1 cellular context compared by ENCODE assay signal in the genomic region with DNA sequence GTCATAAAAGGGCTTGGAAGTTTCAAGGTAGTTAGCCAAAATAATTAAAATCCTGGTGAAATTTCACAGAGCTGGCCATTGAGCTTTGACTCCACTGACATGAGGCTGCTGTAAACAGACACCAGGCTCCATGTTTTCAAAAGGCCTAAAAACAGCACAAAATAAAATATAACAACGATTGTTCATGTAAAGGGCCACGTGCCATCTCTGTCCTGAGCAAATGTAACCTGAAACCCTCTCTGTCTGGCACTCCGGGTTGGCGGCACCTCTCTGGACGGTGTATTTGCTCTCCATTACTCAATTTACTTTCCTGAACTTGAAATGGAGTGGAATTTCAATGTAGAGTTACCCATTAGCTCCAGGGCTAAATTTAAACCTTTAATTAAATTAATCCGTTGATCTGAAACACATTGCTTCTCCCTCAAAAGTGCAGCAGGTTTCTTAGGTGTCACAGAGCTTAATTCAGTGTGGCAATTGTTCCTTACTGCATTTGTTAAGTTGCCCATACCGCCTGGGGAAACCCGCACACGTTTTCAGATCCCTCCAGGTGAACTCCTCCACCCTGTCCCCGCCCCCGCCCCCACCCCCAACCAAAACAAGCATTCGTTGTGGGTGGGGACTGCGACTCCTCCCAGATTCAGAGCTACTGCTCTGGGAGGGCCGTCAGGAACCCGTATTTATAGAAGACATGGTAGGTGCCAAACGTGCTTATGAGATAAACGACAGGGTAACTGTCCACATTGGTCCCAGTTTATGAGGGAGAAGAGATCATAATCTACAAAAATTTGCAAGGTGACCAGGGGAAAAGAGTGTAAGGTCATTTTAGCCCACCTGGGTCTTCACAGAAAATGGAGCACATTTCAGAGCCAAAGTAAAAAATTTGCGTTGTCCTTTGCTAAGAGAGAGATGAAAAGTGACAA.
TF ChIP-seq lines count a peak whose summit lies in the region.

No MANE protein-coding gene starts in this region.

TF ChIP-seq in H1, 55 proteins besides CTCF, POLR2A, EP300 and RAD21 (continued from another document):
- TF ChIP-seq RXRA (IDR thresholded peaks at IDR 0.05; ENCODE audit: insufficient read depth, low read depth, low read length), result no peak
- TF ChIP-seq, protein P1, sequence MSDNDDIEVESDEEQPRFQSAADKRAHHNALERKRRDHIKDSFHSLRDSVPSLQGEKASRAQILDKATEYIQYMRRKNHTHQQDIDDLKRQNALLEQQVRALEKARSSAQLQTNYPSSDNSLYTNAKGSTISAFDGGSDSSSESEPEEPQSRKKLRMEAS (IDR thresholded peaks at IDR 0.05), result peak; percentile 85
- TF ChIP-seq RBBP5 (IDR thresholded peaks at IDR 0.05; ENCODE audit: borderline replicate concordance, low read depth, low read length), result no peak
- TF ChIP-seq JUN (IDR thresholded peaks at IDR 0.05; ENCODE audit: low read depth, low read length), result no peak
- TF ChIP-seq POLR2AphosphoS5 (IDR thresholded peaks at IDR 0.05; ENCODE audit: low read depth, low read length), result no peak; the same call in 1 of the 2 replicates
- TF ChIP-seq, protein P2, sequence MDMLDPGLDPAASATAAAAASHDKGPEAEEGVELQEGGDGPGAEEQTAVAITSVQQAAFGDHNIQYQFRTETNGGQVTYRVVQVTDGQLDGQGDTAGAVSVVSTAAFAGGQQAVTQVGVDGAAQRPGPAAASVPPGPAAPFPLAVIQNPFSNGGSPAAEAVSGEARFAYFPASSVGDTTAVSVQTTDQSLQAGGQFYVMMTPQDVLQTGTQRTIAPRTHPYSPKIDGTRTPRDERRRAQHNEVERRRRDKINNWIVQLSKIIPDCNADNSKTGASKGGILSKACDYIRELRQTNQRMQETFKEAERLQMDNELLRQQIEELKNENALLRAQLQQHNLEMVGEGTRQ (IDR thresholded peaks at IDR 0.05; ENCODE audit: low read length), result no peak
- TF ChIP-seq KDM1A (IDR thresholded peaks at IDR 0.05; ENCODE audit: borderline replicate concordance, low read length), result no peak
- TF ChIP-seq RNF2 (IDR thresholded peaks at IDR 0.05; ENCODE audit: borderline replicate concordance, low read depth, low read length, missing control alignments, poor library complexity, severe bottlenecking), result no peak
- TF ChIP-seq SP1 (IDR thresholded peaks at IDR 0.05; ENCODE audit: low read depth, low read length), result 0 out of 2 replicates have a peak, but pooled peaks have one; percentile 16
- TF ChIP-seq NANOG (IDR thresholded peaks at IDR 0.05; ENCODE audit: insufficient read depth, low read depth, low read length, poor library complexity, severe bottlenecking), result no peak
- no peak for TF ChIP-seq HDAC6 (IDR thresholded peaks at IDR 0.05; ENCODE audit: low read depth, low read length)
- TF ChIP-seq, protein P3, sequence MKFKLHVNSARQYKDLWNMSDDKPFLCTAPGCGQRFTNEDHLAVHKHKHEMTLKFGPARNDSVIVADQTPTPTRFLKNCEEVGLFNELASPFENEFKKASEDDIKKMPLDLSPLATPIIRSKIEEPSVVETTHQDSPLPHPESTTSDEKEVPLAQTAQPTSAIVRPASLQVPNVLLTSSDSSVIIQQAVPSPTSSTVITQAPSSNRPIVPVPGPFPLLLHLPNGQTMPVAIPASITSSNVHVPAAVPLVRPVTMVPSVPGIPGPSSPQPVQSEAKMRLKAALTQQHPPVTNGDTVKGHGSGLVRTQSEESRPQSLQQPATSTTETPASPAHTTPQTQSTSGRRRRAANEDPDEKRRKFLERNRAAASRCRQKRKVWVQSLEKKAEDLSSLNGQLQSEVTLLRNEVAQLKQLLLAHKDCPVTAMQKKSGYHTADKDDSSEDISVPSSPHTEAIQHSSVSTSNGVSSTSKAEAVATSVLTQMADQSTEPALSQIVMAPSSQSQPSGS (IDR thresholded peaks at IDR 0.05; ENCODE audit: low read length), result no peak
- TF ChIP-seq KDM4A (IDR thresholded peaks at IDR 0.05; ENCODE audit: low read depth, low read length, severe bottlenecking), result no peak
- TF ChIP-seq, protein P4, sequence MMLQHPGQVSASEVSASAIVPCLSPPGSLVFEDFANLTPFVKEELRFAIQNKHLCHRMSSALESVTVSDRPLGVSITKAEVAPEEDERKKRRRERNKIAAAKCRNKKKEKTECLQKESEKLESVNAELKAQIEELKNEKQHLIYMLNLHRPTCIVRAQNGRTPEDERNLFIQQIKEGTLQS (IDR thresholded peaks at IDR 0.05; ENCODE audit: insufficient read depth, low read depth, low read length), result no peak
- no peak for TF ChIP-seq GTF2F1 (IDR thresholded peaks at IDR 0.05; ENCODE audit: borderline replicate concordance, low read depth, low read length)
- no peak for TF ChIP-seq RFX5 (IDR thresholded peaks at IDR 0.05; ENCODE audit: borderline replicate concordance, low read depth, low read length)
- TF ChIP-seq CREB1 (IDR thresholded peaks at IDR 0.05), result no peak
- 0 out of 2 replicates have a peak, but pooled peaks have one; percentile 33 for TF ChIP-seq CHD1 (IDR thresholded peaks at IDR 0.05; ENCODE audit: low read depth, low read length)
- no peak for TF ChIP-seq CEBPB (IDR thresholded peaks at IDR 0.05; ENCODE audit: low read depth, low read length)
- TF ChIP-seq KDM5A (IDR thresholded peaks at IDR 0.05; ENCODE audit: low read length), result no peak
- TF ChIP-seq ZNF274 (IDR thresholded peaks at IDR 0.05; ENCODE audit: borderline replicate concordance, extremely low read depth, low read length), result no peak
- TF ChIP-seq TCF12 (IDR thresholded peaks at IDR 0.05; ENCODE audit: low read depth, low read length), result no peak
- TF ChIP-seq NRF1 (IDR thresholded peaks at IDR 0.05; ENCODE audit: low read depth, low read length), result no peak
- TF ChIP-seq TBP (IDR thresholded peaks at IDR 0.05; ENCODE audit: low read depth, low read length), result peak; percentile 81
- TF ChIP-seq SRF (IDR thresholded peaks at IDR 0.05; ENCODE audit: low read depth, low read length), result no peak
- TF ChIP-seq TAF1 (IDR thresholded peaks at IDR 0.05; ENCODE audit: low read depth, low read length), result peak; percentile 46; the same call in 1 of the 2 replicates
- TF ChIP-seq ASH2L (IDR thresholded peaks at IDR 0.05; ENCODE audit: low read length), result peak; percentile 74
- TF ChIP-seq FOSL1 (IDR thresholded peaks at IDR 0.05; ENCODE audit: insufficient read depth, low read depth, low read length), result no peak
- TF ChIP-seq SUZ12 (IDR thresholded peaks at IDR 0.05; ENCODE audit: low read length), result no peak
- no peak for TF ChIP-seq GABPA (IDR thresholded peaks at IDR 0.05; ENCODE audit: borderline replicate concordance, insufficient read depth, low read length)
- TF ChIP-seq MAFK (IDR thresholded peaks at IDR 0.05; ENCODE audit: low read depth, low read length), result no peak
- no peak for TF ChIP-seq SIRT6 (IDR thresholded peaks at IDR 0.05; ENCODE audit: low read length)
- no peak for TF ChIP-seq BRCA1 (IDR thresholded peaks at IDR 0.05; ENCODE audit: low read depth, low read length)
- no peak for TF ChIP-seq SIX5 (IDR thresholded peaks at IDR 0.05; ENCODE audit: low read depth, low read length)
- TF ChIP-seq CBX5 (IDR thresholded peaks at IDR 0.05; ENCODE audit: low read depth, low read length), result no peak
- TF ChIP-seq CTBP2 (IDR thresholded peaks at IDR 0.05; ENCODE audit: borderline replicate concordance, insufficient read depth, insufficient read length, low read length), result no peak
- TF ChIP-seq, protein P5, sequence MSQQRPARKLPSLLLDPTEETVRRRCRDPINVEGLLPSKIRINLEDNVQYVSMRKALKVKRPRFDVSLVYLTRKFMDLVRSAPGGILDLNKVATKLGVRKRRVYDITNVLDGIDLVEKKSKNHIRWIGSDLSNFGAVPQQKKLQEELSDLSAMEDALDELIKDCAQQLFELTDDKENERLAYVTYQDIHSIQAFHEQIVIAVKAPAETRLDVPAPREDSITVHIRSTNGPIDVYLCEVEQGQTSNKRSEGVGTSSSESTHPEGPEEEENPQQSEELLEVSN (IDR thresholded peaks at IDR 0.05), result peak; percentile 20; the same call in 1 of the 2 replicates
- TF ChIP-seq, protein P6, sequence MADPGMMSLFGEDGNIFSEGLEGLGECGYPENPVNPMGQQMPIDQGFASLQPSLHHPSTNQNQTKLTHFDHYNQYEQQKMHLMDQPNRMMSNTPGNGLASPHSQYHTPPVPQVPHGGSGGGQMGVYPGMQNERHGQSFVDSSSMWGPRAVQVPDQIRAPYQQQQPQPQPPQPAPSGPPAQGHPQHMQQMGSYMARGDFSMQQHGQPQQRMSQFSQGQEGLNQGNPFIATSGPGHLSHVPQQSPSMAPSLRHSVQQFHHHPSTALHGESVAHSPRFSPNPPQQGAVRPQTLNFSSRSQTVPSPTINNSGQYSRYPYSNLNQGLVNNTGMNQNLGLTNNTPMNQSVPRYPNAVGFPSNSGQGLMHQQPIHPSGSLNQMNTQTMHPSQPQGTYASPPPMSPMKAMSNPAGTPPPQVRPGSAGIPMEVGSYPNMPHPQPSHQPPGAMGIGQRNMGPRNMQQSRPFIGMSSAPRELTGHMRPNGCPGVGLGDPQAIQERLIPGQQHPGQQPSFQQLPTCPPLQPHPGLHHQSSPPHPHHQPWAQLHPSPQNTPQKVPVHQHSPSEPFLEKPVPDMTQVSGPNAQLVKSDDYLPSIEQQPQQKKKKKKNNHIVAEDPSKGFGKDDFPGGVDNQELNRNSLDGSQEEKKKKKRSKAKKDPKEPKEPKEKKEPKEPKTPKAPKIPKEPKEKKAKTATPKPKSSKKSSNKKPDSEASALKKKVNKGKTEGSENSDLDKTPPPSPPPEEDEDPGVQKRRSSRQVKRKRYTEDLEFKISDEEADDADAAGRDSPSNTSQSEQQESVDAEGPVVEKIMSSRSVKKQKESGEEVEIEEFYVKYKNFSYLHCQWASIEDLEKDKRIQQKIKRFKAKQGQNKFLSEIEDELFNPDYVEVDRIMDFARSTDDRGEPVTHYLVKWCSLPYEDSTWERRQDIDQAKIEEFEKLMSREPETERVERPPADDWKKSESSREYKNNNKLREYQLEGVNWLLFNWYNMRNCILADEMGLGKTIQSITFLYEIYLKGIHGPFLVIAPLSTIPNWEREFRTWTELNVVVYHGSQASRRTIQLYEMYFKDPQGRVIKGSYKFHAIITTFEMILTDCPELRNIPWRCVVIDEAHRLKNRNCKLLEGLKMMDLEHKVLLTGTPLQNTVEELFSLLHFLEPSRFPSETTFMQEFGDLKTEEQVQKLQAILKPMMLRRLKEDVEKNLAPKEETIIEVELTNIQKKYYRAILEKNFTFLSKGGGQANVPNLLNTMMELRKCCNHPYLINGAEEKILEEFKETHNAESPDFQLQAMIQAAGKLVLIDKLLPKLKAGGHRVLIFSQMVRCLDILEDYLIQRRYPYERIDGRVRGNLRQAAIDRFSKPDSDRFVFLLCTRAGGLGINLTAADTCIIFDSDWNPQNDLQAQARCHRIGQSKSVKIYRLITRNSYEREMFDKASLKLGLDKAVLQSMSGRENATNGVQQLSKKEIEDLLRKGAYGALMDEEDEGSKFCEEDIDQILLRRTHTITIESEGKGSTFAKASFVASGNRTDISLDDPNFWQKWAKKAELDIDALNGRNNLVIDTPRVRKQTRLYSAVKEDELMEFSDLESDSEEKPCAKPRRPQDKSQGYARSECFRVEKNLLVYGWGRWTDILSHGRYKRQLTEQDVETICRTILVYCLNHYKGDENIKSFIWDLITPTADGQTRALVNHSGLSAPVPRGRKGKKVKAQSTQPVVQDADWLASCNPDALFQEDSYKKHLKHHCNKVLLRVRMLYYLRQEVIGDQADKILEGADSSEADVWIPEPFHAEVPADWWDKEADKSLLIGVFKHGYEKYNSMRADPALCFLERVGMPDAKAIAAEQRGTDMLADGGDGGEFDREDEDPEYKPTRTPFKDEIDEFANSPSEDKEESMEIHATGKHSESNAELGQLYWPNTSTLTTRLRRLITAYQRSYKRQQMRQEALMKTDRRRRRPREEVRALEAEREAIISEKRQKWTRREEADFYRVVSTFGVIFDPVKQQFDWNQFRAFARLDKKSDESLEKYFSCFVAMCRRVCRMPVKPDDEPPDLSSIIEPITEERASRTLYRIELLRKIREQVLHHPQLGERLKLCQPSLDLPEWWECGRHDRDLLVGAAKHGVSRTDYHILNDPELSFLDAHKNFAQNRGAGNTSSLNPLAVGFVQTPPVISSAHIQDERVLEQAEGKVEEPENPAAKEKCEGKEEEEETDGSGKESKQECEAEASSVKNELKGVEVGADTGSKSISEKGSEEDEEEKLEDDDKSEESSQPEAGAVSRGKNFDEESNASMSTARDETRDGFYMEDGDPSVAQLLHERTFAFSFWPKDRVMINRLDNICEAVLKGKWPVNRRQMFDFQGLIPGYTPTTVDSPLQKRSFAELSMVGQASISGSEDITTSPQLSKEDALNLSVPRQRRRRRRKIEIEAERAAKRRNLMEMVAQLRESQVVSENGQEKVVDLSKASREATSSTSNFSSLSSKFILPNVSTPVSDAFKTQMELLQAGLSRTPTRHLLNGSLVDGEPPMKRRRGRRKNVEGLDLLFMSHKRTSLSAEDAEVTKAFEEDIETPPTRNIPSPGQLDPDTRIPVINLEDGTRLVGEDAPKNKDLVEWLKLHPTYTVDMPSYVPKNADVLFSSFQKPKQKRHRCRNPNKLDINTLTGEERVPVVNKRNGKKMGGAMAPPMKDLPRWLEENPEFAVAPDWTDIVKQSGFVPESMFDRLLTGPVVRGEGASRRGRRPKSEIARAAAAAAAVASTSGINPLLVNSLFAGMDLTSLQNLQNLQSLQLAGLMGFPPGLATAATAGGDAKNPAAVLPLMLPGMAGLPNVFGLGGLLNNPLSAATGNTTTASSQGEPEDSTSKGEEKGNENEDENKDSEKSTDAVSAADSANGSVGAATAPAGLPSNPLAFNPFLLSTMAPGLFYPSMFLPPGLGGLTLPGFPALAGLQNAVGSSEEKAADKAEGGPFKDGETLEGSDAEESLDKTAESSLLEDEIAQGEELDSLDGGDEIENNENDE (IDR thresholded peaks at IDR 0.05; ENCODE audit: insufficient replicate concordance, low read length), result no peak
- no peak for TF ChIP-seq BACH1 (IDR thresholded peaks at IDR 0.05; ENCODE audit: low read length)
- no peak for TF ChIP-seq CBX8 (IDR thresholded peaks at IDR 0.05; ENCODE audit: borderline replicate concordance, low read depth, low read length)
- no peak for TF ChIP-seq EGR1 (IDR thresholded peaks at IDR 0.05; ENCODE audit: borderline replicate concordance, low read depth, low read length)
- TF ChIP-seq SP2 (IDR thresholded peaks at IDR 0.05; ENCODE audit: low read length), result no peak
- TF ChIP-seq EZH2 (IDR thresholded peaks at IDR 0.05; ENCODE audit: low read depth, low read length, severe bottlenecking), result no peak
- peak; percentile 72 for TF ChIP-seq TAF7 (optimal IDR thresholded peaks at IDR 0.05; ENCODE audit: borderline replicate concordance, low read depth, low read length)
- TF ChIP-seq CHD2 (IDR thresholded peaks at IDR 0.05; ENCODE audit: low read length), result no peak
- TF ChIP-seq POU5F1 (IDR thresholded peaks at IDR 0.05; ENCODE audit: low read depth, low read length), result no peak
- no peak for TF ChIP-seq PHF8 (conservative IDR thresholded peaks at IDR 0.05; ENCODE audit: low read depth, low read length)
- no peak for TF ChIP-seq BCL11A (IDR thresholded peaks at IDR 0.05; ENCODE audit: low read depth in 2 of 2, low read length in 2 of 2)
- TF ChIP-seq TEAD4 (IDR thresholded peaks at IDR 0.05; ENCODE audit: low read depth, low read length), result no peak
- TF ChIP-seq SIN3A (conservative IDR thresholded peaks at IDR 0.05 in 1 of 2, IDR thresholded peaks at IDR 0.05 in 1 of 2; ENCODE audit: low read depth in 1 of 2, low read length in 2 of 2), result peak in 1 of 2 experiments; percentile 9; a peak in 1 of 4 replicates
- no peak for TF ChIP-seq JUND (IDR thresholded peaks at IDR 0.05; ENCODE audit: low read length)
- no peak for TF ChIP-seq SP4 (IDR thresholded peaks at IDR 0.05; ENCODE audit: low read length)
TF ChIP-seq in H1: peak in this region for 9.
